ENCODE assay signal across 16 cellular contexts in the genomic region with DNA sequence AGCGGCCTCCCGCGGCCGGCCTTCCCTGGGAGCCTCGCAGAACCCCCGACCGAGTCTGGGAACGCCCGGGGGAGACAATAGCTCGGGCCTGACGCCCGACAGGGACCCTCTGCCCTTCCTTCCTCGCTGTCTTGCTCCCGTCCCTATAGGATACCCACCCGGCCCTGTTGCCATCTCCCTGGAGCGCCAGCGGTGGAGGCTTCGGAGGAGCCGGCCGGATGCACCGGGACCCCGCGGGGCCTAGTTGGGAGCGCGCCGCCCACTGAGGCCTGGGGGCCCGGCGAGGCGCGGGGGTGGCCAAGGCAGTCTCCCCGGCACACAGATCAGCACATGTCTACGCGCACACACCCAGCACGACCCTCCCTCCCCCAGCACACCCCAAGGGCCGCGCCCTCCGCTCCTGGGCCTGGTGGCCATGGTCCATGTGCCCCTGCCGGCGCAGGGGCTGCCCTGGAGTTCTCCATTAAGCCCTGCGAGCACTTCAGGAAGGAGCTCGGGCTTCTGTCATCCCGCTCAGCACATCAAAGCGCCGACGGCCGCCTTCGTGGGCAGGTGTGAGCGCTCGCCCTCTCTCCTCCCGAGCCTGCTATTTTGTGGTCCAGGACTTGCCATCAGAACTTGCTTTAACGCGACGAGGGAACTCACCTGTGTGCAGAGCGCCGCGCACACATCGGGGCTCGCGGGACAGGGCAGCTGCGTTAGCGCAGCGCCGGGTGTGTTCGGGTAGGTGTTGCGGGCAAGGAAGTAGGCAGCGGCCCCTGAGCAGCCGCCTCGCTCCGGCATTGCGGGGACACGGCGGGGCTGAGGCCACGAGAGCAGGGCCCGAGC. TPM values are rescaled to one million over a fixed set of nuclear protein-coding genes. Genes with fewer than 3 reads are reported as not detected.
DNase-seq lines count a peak whose midpoint lies in the region; ATAC-seq and TF ChIP-seq lines count a peak whose summit lies in the region.
"Had no signal": no experiment of that assay in that cellular context is flagged by ENCODE, and none has a peak within 500 bp of the region (broad histone marks: within the 10 kb centered on the region; RNA-seq: fewer than 3 reads in every experiment).

No MANE protein-coding gene starts in this region.

- peak overlapping the region in 6 of 8 donors; percentile 12 to 81 (median 39) for H3K4me3 Mint-ChIP-seq in naive B cell
- H3K4me3 Mint-ChIP-seq in stimulated activated effector memory CD8-positive, alpha-beta T cell treated with anti-CD3 and anti-CD28 coated beads, Interleukin-12 subunit alpha, Interleukin-12 subunit beta, amount 100 ng/mL, for 72 hours: no peak overlapping the region
- H3K4me3 Mint-ChIP-seq: dendritic cell treated with granulocyte-macrophage colony-stimulating factor and Interleukin-4, amounts not matched to agents 40 ng/mL and 50 ng/mL, for 4 days; natural killer cell had no signal

- peak overlapping the region in 7 of 10 donors; percentile 13 to 45 (median 31) for H3K4me3 ChIP-seq in heart right ventricle
- H3K4me3 ChIP-seq in fibroblast of lung (replicated peaks in 1 of 4; ENCODE audit: control extremely low read depth in 1 of 4, insufficient read depth in 1 of 4, low read depth in 3 of 4, low read length in 4 of 4): peak overlapping the region; percentile 96 to 99 (median 98)
- H3K4me3 ChIP-seq in upper lobe of left lung: peak overlapping the region in 3 of 4 donors; percentile 33 to 54 (median 52)

- peaks cover 88% of the 10 kb centered on the region for H3K79me2 ChIP-seq in fibroblast of lung (ENCODE audit: control insufficient read depth, insufficient read depth, low read length)

- intact Hi-C loops in heart right ventricle (cut with DNase I) (loop anchor here in 3 of 10 donors (10.0 kb wide), 3 partner anchors 478 to 798 kb away; no protein-coding TSS in a partner anchor), left ventricle myocardium superior (cut with micrococcal nuclease) (no loop called here)

- H3K27me3 Mint-ChIP-seq in naive B cell: peaks cover 62 to 90% (median 84%) of the 10 kb centered on the region in 3 donors

- no peak overlapping the region for H3K27ac ChIP-seq in heart right ventricle
- peak overlapping the region; percentile 91 for H3K27ac ChIP-seq in fibroblast of lung (ENCODE audit: insufficient read depth, low read length)
- peak overlapping the region; percentile 17 to 88 (median 71) for H3K27ac ChIP-seq in upper lobe of left lung

- no peaks in the 10 kb centered on the region for H3K36me3 ChIP-seq in heart right ventricle
- peaks cover 12% of the 10 kb centered on the region for H3K36me3 ChIP-seq in fibroblast of lung (ENCODE audit: control insufficient read depth, insufficient read depth, low read length)
- no peaks in the 10 kb centered on the region for H3K36me3 ChIP-seq in upper lobe of left lung

- DNase-seq in heart right ventricle (no peak), left ventricle myocardium superior (no peak), fibroblast of lung (ENCODE audit: low read depth in 2 of 2) (peak in 1 of 2 donors; percentile 47), naive B cell (no peak), upper lobe of left lung (no peak), NCI-H2081 (lab: John Stamatoyannopoulos, UW) (no peak), iPS-NIHi11 (ENCODE audit: low spot score) (no peak)
- DNase-seq in stimulated activated effector memory CD8-positive, alpha-beta T cell treated with anti-CD3 and anti-CD28 coated beads, Interleukin-12 subunit alpha, Interleukin-12 subunit beta, amount 100 ng/mL, for 72 hours (ENCODE audit: low spot score in 2 of 2): no peak
- DNase-seq: activated CD4-positive, alpha-beta T cell treated with anti-CD3 and anti-CD28 coated beads for 4 hours; activated effector memory CD4-positive, alpha-beta T cell treated with anti-CD3 and anti-CD28 coated beads, Interleukin-2, amount 50 U/mL, for 16 hours; glutamatergic neuron; natural killer cell; NCI-H1694; NK-92 treated with Interleukin-12 subunit alpha and Interleukin-12 subunit beta, amount 100 ng/mL, for 24 hours; stimulated activated CD4-positive, alpha-beta T cell treated with anti-CD3 and anti-CD28 coated beads, Interleukin-4, amount 100 ng/mL, for 1 hour had no signal

- H3K36me3 Mint-ChIP-seq in naive B cell: peaks cover 0 to 10% of the 10 kb centered on the region in 2 donors
- H3K36me3 Mint-ChIP-seq in stimulated activated effector memory CD8-positive, alpha-beta T cell treated with anti-CD3 and anti-CD28 coated beads, Interleukin-12 subunit alpha, Interleukin-12 subunit beta, amount 100 ng/mL, for 72 hours: peaks cover 14% of the 10 kb centered on the region
- H3K36me3 Mint-ChIP-seq: natural killer cell had no signal

- H3K27me3 ChIP-seq in heart right ventricle (peaks cover 40 to 96% (median 93%) of the 10 kb centered on the region in 7 donors), fibroblast of lung (ENCODE audit: control insufficient read depth, insufficient read depth, low read length) (no peaks in the 10 kb centered on the region), upper lobe of left lung (peaks cover 0 to 69% (median 31%) of the 10 kb centered on the region in 4 donors)

- no peaks in the 10 kb centered on the region for H3K9me3 Mint-ChIP-seq in naive B cell
- H3K9me3 Mint-ChIP-seq in stimulated activated effector memory CD8-positive, alpha-beta T cell treated with anti-CD3 and anti-CD28 coated beads, Interleukin-12 subunit alpha, Interleukin-12 subunit beta, amount 100 ng/mL, for 72 hours: no peaks in the 10 kb centered on the region
- H3K9me3 Mint-ChIP-seq: dendritic cell treated with granulocyte-macrophage colony-stimulating factor and Interleukin-4, amounts not matched to agents 40 ng/mL and 50 ng/mL, for 4 days; natural killer cell had no signal

- WGBS in heart right ventricle, 2 donors: 6 to 16% methylated on average over 63 to 74 of the region's 74 CpGs
- WGBS in upper lobe of left lung, 2 donors: 2 to 9% methylated on average over 13 to 54 of the region's 74 CpGs

- peak overlapping the region; percentile 87 for H3K4me2 ChIP-seq in fibroblast of lung (ENCODE audit: extremely low read depth, insufficient read depth, low read length)

- H3K9ac ChIP-seq in fibroblast of lung (ENCODE audit: insufficient read depth, low read length): peak overlapping the region; percentile 87

- no peaks in the 10 kb centered on the region for H4K20me1 ChIP-seq in fibroblast of lung (ENCODE audit: control insufficient read depth, extremely low read depth, insufficient read depth, low read length)

- TF ChIP-seq CTCF in heart right ventricle (IDR thresholded peaks at IDR 0.05): no peak
- TF ChIP-seq CTCF in fibroblast of lung (conservative IDR thresholded peaks at IDR 0.05 in 1 of 2, IDR thresholded peaks at IDR 0.05 in 1 of 2; ENCODE audit: low read depth in 1 of 2, low read length in 2 of 2): no peak
- no peak for TF ChIP-seq CTCF in upper lobe of left lung (IDR thresholded peaks at IDR 0.05)

- TF ChIP-seq EP300 in upper lobe of left lung (IDR thresholded peaks at IDR 0.05): no peak

- peaks cover 21 to 45% (median 38%) of the 10 kb centered on the region in 3 donors for H3K4me1 Mint-ChIP-seq in naive B cell
- H3K4me1 Mint-ChIP-seq in stimulated activated effector memory CD8-positive, alpha-beta T cell treated with anti-CD3 and anti-CD28 coated beads, Interleukin-12 subunit alpha, Interleukin-12 subunit beta, amount 100 ng/mL, for 72 hours: peaks cover 39% of the 10 kb centered on the region

- H3K4me1 ChIP-seq in heart right ventricle: peaks cover 7 to 37% (median 18%) of the 10 kb centered on the region in 9 donors
- H3K4me1 ChIP-seq in fibroblast of lung (ENCODE audit: control insufficient read depth, extremely low read depth, insufficient read depth, low read length): peaks cover 9% of the 10 kb centered on the region
- peaks cover 16 to 44% (median 31%) of the 10 kb centered on the region in 4 donors for H3K4me1 ChIP-seq in upper lobe of left lung

- TF ChIP-seq POLR2A in upper lobe of left lung (IDR thresholded peaks at IDR 0.05): no peak

- no peak overlapping the region for H2AFZ ChIP-seq in fibroblast of lung (ENCODE audit: low read length)

- ATAC-seq in heart right ventricle (no peak), left ventricle myocardium superior (no peak), naive B cell (ENCODE audit: low read depth in 2 of 2) (no peak), upper lobe of left lung (ENCODE audit: low FRiP score in 2 of 2) (no peak)
- ATAC-seq in stimulated activated effector memory CD8-positive, alpha-beta T cell treated with anti-CD3 and anti-CD28 coated beads, Interleukin-12 subunit alpha, Interleukin-12 subunit beta, amount 100 ng/mL, for 72 hours: no peak
- ATAC-seq: natural killer cell had no signal

- no peak overlapping the region for H3K27ac Mint-ChIP-seq in naive B cell
- no peak overlapping the region for H3K27ac Mint-ChIP-seq in stimulated activated effector memory CD8-positive, alpha-beta T cell treated with anti-CD3 and anti-CD28 coated beads, Interleukin-12 subunit alpha, Interleukin-12 subunit beta, amount 100 ng/mL, for 72 hours
- H3K27ac Mint-ChIP-seq: dendritic cell treated with granulocyte-macrophage colony-stimulating factor and Interleukin-4, amounts not matched to agents 40 ng/mL and 50 ng/mL, for 4 days; natural killer cell had no signal

- H3K9me3 ChIP-seq in heart right ventricle (no peaks in the 10 kb centered on the region), fibroblast of lung (ENCODE audit: control insufficient read depth, insufficient read depth, low read depth, low read length) (no peaks in the 10 kb centered on the region), upper lobe of left lung (no peaks in the 10 kb centered on the region)

RNA-seq across cellular contexts. Expression of a gene that starts 3.7 kb away (rescaled TPM):
- total RNA-seq in heart right ventricle (under 1 TPM in 7 of 10 donors, not detected in 3; 0.10 to 0.18 (median 0.14) TPM), left ventricle myocardium superior (not detected), fibroblast of lung (29.3 and 32.9 TPM in 2 replicates), upper lobe of left lung (10 to 100 TPM in 2 of 6 donors, 1 to 10 TPM in 4; 5.5 to 17.7 (median 8.8) TPM)
- polyA plus RNA-seq in heart right ventricle (under 1 TPM; 0.15 to 0.16 TPM), fibroblast of lung (42.5 and 51.7 TPM in 2 replicates), naive B cell (ENCODE audit: low read depth in 6 of 6) (not detected)
- 43.8 and 52.1 TPM in 2 replicates for polyA plus RNA-seq in fibroblast of lung (2012)
- polyA minus RNA-seq in fibroblast of lung (ENCODE audit: low replicate concordance): 51.3 and 72.9 TPM in 2 replicates
- total RNA-seq: natural killer cell had no signal

Comparison
In these comparisons a context has a peak if more than half of its experiments do, and no peak if none do; other contexts are left out.
1. H3K27ac ChIP-seq: peak in fibroblast of lung (single experiment) and upper lobe of left lung (4 of 4); none in heart right ventricle (0 of 10).
2. H3K4me3 ChIP-seq: peak in every context shown above with its lines; median percentile 98 in fibroblast of lung; 52 in upper lobe of left lung; 31 in heart right ventricle.